ENCODE assay signal across 26 cellular contexts in genomic region chr12:18084080-18084479, GRCh38.
"Had no signal": no experiment of that assay in that cellular context is flagged by ENCODE, and none has a peak within 500 bp of the region (broad histone marks: within the 10 kb centered on the region; RNA-seq: fewer than 3 reads in every experiment).

No MANE protein-coding gene starts in this region.

- DNase-seq: stimulated activated CD4-positive, alpha-beta T cell treated with anti-CD3 and anti-CD28 coated beads, Interleukin-2, amount 100 ng/mL, for 48 hours; stimulated activated CD4-positive, alpha-beta T cell treated with anti-CD3 and anti-CD28 coated beads, Interleukin-4, amount 100 ng/mL, for 1 hour; stimulated activated CD4-positive, alpha-beta T cell treated with anti-CD3 and anti-CD28 coated beads, Interleukin-4, amount 100 ng/mL, for 24 hours; stimulated activated CD4-positive, alpha-beta T cell treated with anti-CD3 and anti-CD28 coated beads, Interleukin-4, amount 100 ng/mL, for 4 hours; stimulated activated CD8-positive, alpha-beta memory T cell treated with anti-CD3 and anti-CD28 coated beads, Interleukin-4, amount 100 ng/mL, for 48 hours; stimulated activated naive B cell treated with anti-CD40 and anti-IgM and Interleukin-4, amounts not matched to agents 10 μg/mL and 1 μg/mL and 100 μg/mL, for 72 hours; stimulated activated naive CD4-positive, alpha-beta T cell; stimulated activated naive CD4-positive, alpha-beta T cell treated with Interleukin-2 at 50 U/mL for 16 hours; stimulated activated naive CD8-positive, alpha-beta T cell treated with anti-CD3 and anti-CD28 coated beads, Interleukin-15, amount 100 ng/mL, for 72 hours; stimulated activated naive CD8-positive, alpha-beta T cell treated with anti-CD3 and anti-CD28 coated beads, Interleukin-15, Interleukin-2, amounts not matched to agents 100 U/mL and 50 U/mL, for 24 hours; stomach; substantia nigra; testis; thyroid gland; tibial artery; transverse colon; trophoblast cell; upper lobe of left lung; upper lobe of right lung; uterus had no signal

- ATAC-seq: stimulated activated effector memory CD8-positive, alpha-beta T cell treated with anti-CD3 and anti-CD28 coated beads, Interleukin-12 subunit alpha, Interleukin-12 subunit beta, amount 100 ng/mL, for 72 hours; stimulated activated memory B cell treated with anti-CD40 and anti-IgM and Interleukin-4, amounts not matched to agents 10 μg/mL and 1 μg/mL and 100 μg/mL, for 72 hours; stimulated activated naive B cell treated with anti-CD40 and anti-IgM and Interleukin-4, amounts not matched to agents 10 μg/mL and 1 μg/mL and 100 μg/mL, for 72 hours; stimulated activated naive CD8-positive, alpha-beta T cell treated with anti-CD3 and anti-CD28 coated beads, Interleukin-15, amount 100 ng/mL, for 72 hours; stimulated activated naive CD8-positive, alpha-beta T cell treated with anti-CD3 and anti-CD28 coated beads, Interleukin-15, Interleukin-2, amounts not matched to agents 100 U/mL and 50 U/mL, for 24 hours; upper lobe of right lung had no signal

- H3K4me3 ChIP-seq: stomach, suprapubic skin, testis, thoracic aorta, thyroid gland, tibial artery, tibial nerve, transverse colon, upper lobe of left lung, upper lobe of right lung, uterus, vagina had no signal

- H3K9me3 ChIP-seq: stomach, suprapubic skin, testis, thoracic aorta, thyroid gland, tibial artery, tibial nerve, transverse colon, upper lobe of left lung, upper lobe of right lung, uterus, vagina had no signal

- H3K36me3 ChIP-seq: stomach, suprapubic skin, thoracic aorta, thyroid gland, tibial nerve, transverse colon, upper lobe of left lung, upper lobe of right lung, uterus, vagina had no signal

- H3K27ac ChIP-seq: stomach, suprapubic skin, testis, thoracic aorta, thyroid gland, tibial artery, tibial nerve, transverse colon, upper lobe of left lung, upper lobe of right lung, uterus, vagina had no signal

- H3K27me3 ChIP-seq: stomach, suprapubic skin, testis, thyroid gland, tibial artery, tibial nerve, transverse colon, upper lobe of left lung, upper lobe of right lung, uterus, vagina had no signal
